Comparison of ENCODE assay signal across 8 cellular contexts in the genomic region with DNA sequence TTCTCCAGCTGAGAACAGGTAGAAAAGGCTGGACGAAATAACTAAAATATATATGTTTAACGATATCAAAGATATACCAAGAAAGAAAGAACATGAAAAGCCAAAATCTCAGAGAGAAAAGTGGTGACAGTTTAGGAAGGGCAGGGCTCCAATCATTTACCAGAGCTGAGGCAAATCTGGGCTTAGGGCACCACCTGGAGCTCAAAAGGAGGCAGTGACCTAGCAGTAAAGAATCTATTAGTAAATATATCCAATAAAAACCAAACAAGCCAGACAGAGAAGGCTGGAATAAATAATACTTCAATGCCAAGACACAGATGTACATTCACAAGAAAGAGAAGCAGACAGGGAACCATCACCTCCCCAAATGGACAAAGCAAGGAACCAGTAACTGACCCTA. TPM values are rescaled to one million over a fixed set of nuclear protein-coding genes. Genes with fewer than 3 reads are reported as not detected.
DNase-seq lines count a peak whose midpoint lies in the region; ATAC-seq and TF ChIP-seq lines count a peak whose summit lies in the region.

No MANE protein-coding gene starts in this region.

- in situ Hi-C loops in astrocyte of the spinal cord (cut with HindIII; ENCODE audit: low sequenced_read_pairs), result no loop called here

- H3K4me1 Mint-ChIP-seq in CD4-positive, alpha-beta memory T cell, result peaks cover 2 to 12% (median 4%) of the 10 kb centered on the region in 4 donors
- peaks cover 9% of the 10 kb centered on the region for H3K4me1 Mint-ChIP-seq in stimulated activated naive CD8-positive, alpha-beta T cell treated with anti-CD3 and anti-CD28 coated beads, Interleukin-15, amount 100 ng/mL, for 72 hours

- POLR2A ChIA-PET in CD4-positive, alpha-beta memory T cell (lab: Charles Lee; ENCODE audit: partially characterized antibody), result interaction anchor here (0.7 to 4.9 kb wide), 15 partner anchors 9 to 194 kb away, joined by 3 to 26 read pairs (median 4); partner anchors contain the start of genes CEPT1, DENND2D and DRAM2

- intact Hi-C loops in CD4-positive, alpha-beta memory T cell (cut with micrococcal nuclease), result loop anchor here (1.0 to 5.0 kb wide), 6 partner anchors 65 to 552 kb away; no protein-coding TSS in a partner anchor

- H3K27ac ChIP-seq in CD4-positive, alpha-beta memory T cell (ENCODE audit: low read depth, low read length), result no peak overlapping the region
- no peak overlapping the region for H3K27ac ChIP-seq in SJCRH30

- peak; percentile 49 to 69 (median 68) for DNase-seq in CD4-positive, alpha-beta memory T cell
- peak; percentile 19 to 47 for DNase-seq in SJCRH30
- peak; percentile 24 for DNase-seq in astrocyte of the spinal cord (ENCODE audit: low read depth, low spot score)
- DNase-seq in left kidney (ENCODE audit: low read depth, low spot score), result peak; percentile 3
- peak; percentile 39 to 49 for DNase-seq in stimulated activated naive CD8-positive, alpha-beta T cell treated with anti-CD3 and anti-CD28 coated beads, Interleukin-15, amount 100 ng/mL, for 72 hours
- no peak for DNase-seq in cerebellum (ENCODE audit: low spot score)

- H3K36me3 Mint-ChIP-seq in CD4-positive, alpha-beta memory T cell, result peaks cover 9 to 20% of the 10 kb centered on the region in 2 donors

- H3K4me3 Mint-ChIP-seq in CD4-positive, alpha-beta memory T cell, result peak overlapping the region in 2 of 8 donors; percentile 24 to 45
- H3K4me3 Mint-ChIP-seq in stimulated activated naive CD8-positive, alpha-beta T cell treated with anti-CD3 and anti-CD28 coated beads, Interleukin-15, amount 100 ng/mL, for 72 hours, result no peak overlapping the region

- no peaks in the 10 kb centered on the region for H3K9me3 ChIP-seq in CD4-positive, alpha-beta memory T cell (ENCODE audit: control insufficient read depth in 1 of 2, low read length in 2 of 2)
- H3K9me3 ChIP-seq in SJCRH30 (replicated peaks), result no peaks in the 10 kb centered on the region

- no peaks in the 10 kb centered on the region for H3K27me3 Mint-ChIP-seq in CD4-positive, alpha-beta memory T cell
- H3K27me3 Mint-ChIP-seq in stimulated activated naive CD8-positive, alpha-beta T cell treated with anti-CD3 and anti-CD28 coated beads, Interleukin-15, amount 100 ng/mL, for 72 hours, result no peaks in the 10 kb centered on the region

- H3K27me3 ChIP-seq in CD4-positive, alpha-beta memory T cell (ENCODE audit: insufficient read depth, low read length), result no peaks in the 10 kb centered on the region
- H3K27me3 ChIP-seq in SJCRH30, result no peaks in the 10 kb centered on the region

- peaks cover 0 to 49% (median 22%) of the 10 kb centered on the region in 8 donors for H3K9me3 Mint-ChIP-seq in CD4-positive, alpha-beta memory T cell
- H3K9me3 Mint-ChIP-seq in stimulated activated naive CD8-positive, alpha-beta T cell treated with anti-CD3 and anti-CD28 coated beads, Interleukin-15, amount 100 ng/mL, for 72 hours, result peaks cover 20% of the 10 kb centered on the region in 2 donors

- H3K4me1 ChIP-seq in CD4-positive, alpha-beta memory T cell (ENCODE audit: insufficient read depth, low read length), result peaks cover 7% of the 10 kb centered on the region
- no peaks in the 10 kb centered on the region for H3K4me1 ChIP-seq in SJCRH30

- ATAC-seq in HG02798 (IDR thresholded peaks at IDR 0.05; ENCODE audit: poor library complexity, unreplicated experiment) (peak; percentile 40), HG03196 (IDR thresholded peaks at IDR 0.05; ENCODE audit: unreplicated experiment) (no peak)
- ATAC-seq in stimulated activated naive CD8-positive, alpha-beta T cell treated with anti-CD3 and anti-CD28 coated beads, Interleukin-15, amount 100 ng/mL, for 72 hours, result peak; percentile 85

- no peaks in the 10 kb centered on the region for H3K36me3 ChIP-seq in CD4-positive, alpha-beta memory T cell (ENCODE audit: insufficient read depth, low read length)
- no peaks in the 10 kb centered on the region for H3K36me3 ChIP-seq in SJCRH30

- CTCF ChIA-PET in CD4-positive, alpha-beta memory T cell (lab: Charles Lee; ENCODE audit: partially characterized antibody), result interaction anchor here (0.5 to 8.1 kb wide), 25 partner anchors 9 to 547 kb away, joined by 3 to 123 read pairs (median 5); partner anchors contain the start of genes CEPT1, CHI3L2, DENND2D and DRAM2

- no peak overlapping the region for H3K4me3 ChIP-seq in CD4-positive, alpha-beta memory T cell (ENCODE audit: low read length in 2 of 2)
- H3K4me3 ChIP-seq in SJCRH30, result no peak overlapping the region
- H3K4me3 ChIP-seq in astrocyte of the spinal cord (ENCODE audit: low read depth, low read length), result no peak overlapping the region

- peak; percentile 49 for TF ChIP-seq CTCF in astrocyte of the spinal cord (IDR thresholded peaks at IDR 0.05; ENCODE audit: low read depth, low read length)

- H3K27ac Mint-ChIP-seq in CD4-positive, alpha-beta memory T cell, result peak overlapping the region in 3 of 7 donors; percentile 1 to 74 (median 3)
- H3K27ac Mint-ChIP-seq in stimulated activated naive CD8-positive, alpha-beta T cell treated with anti-CD3 and anti-CD28 coated beads, Interleukin-15, amount 100 ng/mL, for 72 hours, result peak overlapping the region in 1 of 2 donors; percentile 28

RNA-seq across cellular contexts. Expression of gene CHIA, which starts 43.5 kb away (rescaled TPM):
- not detected for total RNA-seq in CD4-positive, alpha-beta memory T cell
- not detected for polyA plus RNA-seq in CD4-positive, alpha-beta memory T cell
- not detected in 2 replicates for total RNA-seq in SJCRH30 (2014; rRNA removed; shearing (Covaris generic))
- total RNA-seq in cerebellum, result not detected
